Comparison of ENCODE assay signal across 9 cellular contexts in genomic region chr17:78789663-78790181, GRCh38. TPM values are rescaled to one million over a fixed set of nuclear protein-coding genes. Genes with fewer than 3 reads are reported as not detected.
DNase-seq lines count a peak whose midpoint lies in the region; ATAC-seq and TF ChIP-seq lines count a peak whose summit lies in the region.
"Had no signal": no experiment of that assay in that cellular context is flagged by ENCODE, and none has a peak within 500 bp of the region (broad histone marks: within the 10 kb centered on the region; RNA-seq: fewer than 3 reads in every experiment).

No MANE protein-coding gene starts in this region.

- peak overlapping the region in 1 of 3 donors; percentile 62 for H3K9ac ChIP-seq in skeletal muscle tissue (ENCODE audit: low read depth in 1 of 3, low read length in 3 of 3)

- H3K4me1 ChIP-seq in skeletal muscle tissue (ENCODE audit: control insufficient read depth in 3 of 3, insufficient read depth in 3 of 3, low read length in 3 of 3): peaks cover 37 to 54% (median 53%) of the 10 kb centered on the region in 3 donors

- TF ChIP-seq CTCF in glutamatergic neuron (IDR thresholded peaks at IDR 0.05; ENCODE audit: partially characterized antibody, unreplicated experiment): no peak

- peak overlapping the region; percentile 20 for H3K27ac ChIP-seq in skeletal muscle tissue (ENCODE audit: low read depth, low read length)
- H3K27ac ChIP-seq: 22Rv1 had no signal

- no peaks in the 10 kb centered on the region for H3K27me3 Mint-ChIP-seq in activated T-cell treated with anti-CD3 and anti-CD28 coated beads, Interleukin-2, amount 50 U/mL, for 4 hours (ENCODE audit: low read depth)
- H3K27me3 Mint-ChIP-seq in glutamatergic neuron (ENCODE audit: unreplicated experiment): peaks cover 2% of the 10 kb centered on the region

- H3K9me3 Mint-ChIP-seq in activated T-cell treated with anti-CD3 and anti-CD28 coated beads, Interleukin-2, amount 50 U/mL, for 4 hours: no peaks in the 10 kb centered on the region
- H3K9me3 Mint-ChIP-seq in glutamatergic neuron (ENCODE audit: unreplicated experiment): peaks cover 4% of the 10 kb centered on the region

- peaks cover 69% of the 10 kb centered on the region for H3K4me1 Mint-ChIP-seq in activated T-cell treated with anti-CD3 and anti-CD28 coated beads, Interleukin-2, amount 50 U/mL, for 4 hours (ENCODE audit: low read depth)
- H3K4me1 Mint-ChIP-seq in glutamatergic neuron (ENCODE audit: low read depth, unreplicated experiment): peaks cover 11% of the 10 kb centered on the region

- H3K36me3 Mint-ChIP-seq in activated T-cell treated with anti-CD3 and anti-CD28 coated beads, Interleukin-2, amount 50 U/mL, for 4 hours (ENCODE audit: insufficient read depth): peaks cover 28% of the 10 kb centered on the region
- H3K36me3 Mint-ChIP-seq in glutamatergic neuron (ENCODE audit: unreplicated experiment): no peaks in the 10 kb centered on the region

- peaks cover 0 to 5% (median 0%) of the 10 kb centered on the region in 3 donors for H3K36me3 ChIP-seq in skeletal muscle tissue (ENCODE audit: control insufficient read depth in 3 of 3, insufficient read depth in 3 of 3, low read length in 3 of 3)

- H3K27me3 ChIP-seq in skeletal muscle tissue (ENCODE audit: control insufficient read depth in 3 of 3, insufficient read depth in 3 of 3, low read length in 3 of 3): no peaks in the 10 kb centered on the region

- no peak overlapping the region for H3K4me3 Mint-ChIP-seq in activated T-cell treated with anti-CD3 and anti-CD28 coated beads, Interleukin-2, amount 50 U/mL, for 4 hours
- H3K4me3 Mint-ChIP-seq in glutamatergic neuron (ENCODE audit: unreplicated experiment): no peak overlapping the region

- peak; percentile 15 to 27 for ATAC-seq in activated T-cell treated with anti-CD3 and anti-CD28 coated beads, Interleukin-2, amount 50 U/mL, for 4 hours
- ATAC-seq in GM19023 (IDR thresholded peaks at IDR 0.05; ENCODE audit: unreplicated experiment) (no peak), GM18861 (IDR thresholded peaks at IDR 0.05; ENCODE audit: unreplicated experiment) (no peak)

- peak overlapping the region; percentile 28 for H3K27ac Mint-ChIP-seq in glutamatergic neuron (ENCODE audit: unreplicated experiment)

- H3K4me3 ChIP-seq in skeletal muscle tissue (ENCODE audit: low read length in 3 of 3): peak overlapping the region in 2 of 3 donors; percentile 29 to 34

- no peaks in the 10 kb centered on the region for H3K9me3 ChIP-seq in skeletal muscle tissue (ENCODE audit: control insufficient read depth in 3 of 3, low read length in 3 of 3)

- DNase-seq in DMS 273 (lab: John Stamatoyannopoulos, UW; ENCODE audit: unreplicated experiment) (peak; percentile 79), DMS 273 treated with DMSO at 0.1 percent for 48 hours (lab: John Stamatoyannopoulos, UW) (no peak), glutamatergic neuron (no peak), iPS-NIHi7 (ENCODE audit: extremely low spot score) (no peak)
- no peak for DNase-seq in activated T-cell treated with anti-CD3 and anti-CD28 coated beads, Interleukin-2, amount 50 U/mL, for 4 hours

RNA-seq across cellular contexts. Expression of gene CYTH1, which starts 7.6 kb away (rescaled TPM):
- total RNA-seq in activated T-cell treated with anti-CD3 and anti-CD28 coated beads, Interleukin-2, amount 50 U/mL, for 4 hours: 10 to 100 TPM; 55.9 to 99.3 (median 82.8) TPM
- 57.2 TPM for total RNA-seq in glutamatergic neuron (ENCODE audit: unreplicated experiment)
- total RNA-seq in skeletal muscle tissue: 17.7 TPM

RNA-seq across cellular contexts. Expression of gene USP36, which starts 50.9 kb away (rescaled TPM):
- 100 to 1,000 TPM; 157 to 179 (median 170) TPM for total RNA-seq in activated T-cell treated with anti-CD3 and anti-CD28 coated beads, Interleukin-2, amount 50 U/mL, for 4 hours
- 45.3 TPM for total RNA-seq in glutamatergic neuron (ENCODE audit: unreplicated experiment)
- 25.6 TPM for total RNA-seq in skeletal muscle tissue

Comparison
In these comparisons a context has a peak if more than half of its experiments do, and no peak if none do; other contexts are left out.
1. ATAC-seq: peak in activated T-cell treated with anti-CD3 and anti-CD28 coated beads, Interleukin-2, amount 50 U/mL, for 4 hours (2 of 2); none in GM19023 (single experiment) and GM18861 (single experiment).